8 cellular contexts compared by ENCODE assay signal in the genomic region with DNA sequence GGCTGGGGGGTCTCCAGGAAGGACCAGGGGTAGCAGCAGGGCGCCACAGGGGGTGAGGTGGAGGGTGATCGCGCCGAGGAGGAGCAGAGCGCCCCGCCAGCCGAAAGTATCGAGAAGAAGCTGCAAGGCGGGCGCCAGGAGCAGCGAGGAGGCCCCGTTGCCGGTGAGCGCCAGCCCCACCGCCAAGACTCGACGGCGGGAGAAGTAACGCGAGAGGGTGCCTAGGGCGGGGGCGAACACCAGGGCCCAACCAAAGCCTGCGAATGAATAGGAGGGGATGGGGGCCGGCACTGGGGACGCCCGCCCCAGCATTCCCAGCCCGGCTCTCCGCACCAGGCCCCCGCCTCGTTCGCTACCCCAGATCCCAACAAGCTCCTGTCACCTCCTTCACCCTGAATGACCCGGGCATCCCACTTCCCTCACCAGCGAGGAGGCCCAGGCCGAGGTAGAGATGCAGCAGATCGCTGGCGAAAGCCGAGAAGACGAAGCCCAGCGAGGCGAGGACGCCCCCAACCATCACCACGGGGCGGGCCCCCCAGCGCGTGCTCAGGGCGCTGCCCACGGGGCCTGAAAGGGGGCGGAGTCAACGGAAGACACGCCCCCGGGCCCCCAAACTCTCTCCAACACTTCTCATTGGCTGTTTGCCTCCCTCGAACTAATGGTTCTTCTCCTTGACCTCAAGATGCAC. TPM values are rescaled to one million over a fixed set of nuclear protein-coding genes. Genes with fewer than 3 reads are reported as not detected.
DNase-seq lines count a peak whose midpoint lies in the region; ATAC-seq and TF ChIP-seq lines count a peak whose summit lies in the region.

No MANE protein-coding gene starts in this region.

- no peak for TF ChIP-seq CTCF in glutamatergic neuron (IDR thresholded peaks at IDR 0.05; ENCODE audit: partially characterized antibody, unreplicated experiment)
- no peak for TF ChIP-seq CTCF in gastrocnemius medialis (IDR thresholded peaks at IDR 0.05 in 4 of 5, conservative IDR thresholded peaks at IDR 0.05 in 1 of 5)

- no peak for ATAC-seq in gastrocnemius medialis
- ATAC-seq in HG03439 (IDR thresholded peaks at IDR 0.05; ENCODE audit: unreplicated experiment) = no peak

- H3K27me3 Mint-ChIP-seq in glutamatergic neuron (ENCODE audit: unreplicated experiment) = peaks cover 18% of the 10 kb centered on the region

- H3K36me3 Mint-ChIP-seq in glutamatergic neuron (ENCODE audit: unreplicated experiment) = no peaks in the 10 kb centered on the region

- H3K4me3 Mint-ChIP-seq in glutamatergic neuron (ENCODE audit: unreplicated experiment) = peak overlapping the region; percentile 69

- peak overlapping the region in 3 of 4 donors; percentile 32 to 57 (median 51) for H3K27ac ChIP-seq in gastrocnemius medialis

- no peak for TF ChIP-seq POLR2A in gastrocnemius medialis (IDR thresholded peaks at IDR 0.05)

- in situ Hi-C loops in G401 (cut with HindIII; ENCODE audit: low sequenced_read_pairs) = no loop called here
- in situ Hi-C loops in gastrocnemius medialis (cut with MboI; ENCODE audit: low sequenced_read_pairs in 4 of 4) = loop anchor here in 1 of 4 donors (25.0 kb wide), 1 partner anchor 295 kb away; the partner anchor contains the start of genes ACAP1 and NEURL4

- DNase-seq in G401 (ENCODE audit: low spot score) = peak; percentile 31
- DNase-seq in activated T-cell treated with anti-CD3 and anti-CD28 coated beads for 4 hours = peak; percentile 29
- no peak for DNase-seq in glutamatergic neuron
- no peak for DNase-seq in gastrocnemius medialis
- DNase-seq in HPDE6-E6E7 (ENCODE audit: extremely low spot score) = no peak
- DNase-seq in A172 (ENCODE audit: low spot score) = no peak
- DNase-seq in cerebellar nuclear complex (lab: John Stamatoyannopoulos, UW) = no peak

- intact Hi-C loops in gastrocnemius medialis (cut with DNase I; ENCODE audit: low total_unique reads) = loop anchor here (10.0 kb wide), 1 partner anchor 302 kb away; no protein-coding TSS in a partner anchor

- H3K9me3 Mint-ChIP-seq in glutamatergic neuron (ENCODE audit: unreplicated experiment) = peaks cover 4% of the 10 kb centered on the region

- peak overlapping the region; percentile 45 to 55 (median 53) for H3K4me3 ChIP-seq in gastrocnemius medialis

- H3K9me3 ChIP-seq in gastrocnemius medialis = no peaks in the 10 kb centered on the region

- peaks cover 21 to 30% (median 29%) of the 10 kb centered on the region in 3 donors for H3K27me3 ChIP-seq in gastrocnemius medialis

- H3K4me1 Mint-ChIP-seq in glutamatergic neuron (ENCODE audit: low read depth, unreplicated experiment) = peaks cover 8% of the 10 kb centered on the region

- no peak overlapping the region for H3K27ac Mint-ChIP-seq in glutamatergic neuron (ENCODE audit: unreplicated experiment)

- peaks cover 10 to 12% of the 10 kb centered on the region in 2 donors for H3K4me1 ChIP-seq in gastrocnemius medialis

- H3K36me3 ChIP-seq in gastrocnemius medialis = no peaks in the 10 kb centered on the region

RNA-seq across cellular contexts. Expression of gene SLC16A11, which starts 1.2 kb away (rescaled TPM):
- not detected in 2 replicates for total RNA-seq in G401 (2014; rRNA removed; shearing (Covaris generic))
- total RNA-seq in glutamatergic neuron (ENCODE audit: unreplicated experiment) (0.54 TPM), gastrocnemius medialis (under 1 TPM in 2 of 4 donors, not detected in 2; 0.31 to 0.78 TPM)
- total RNA-seq in A172 (2014; rRNA removed; shearing (Covaris generic)) = not detected in 2 replicates

RNA-seq across cellular contexts. Expression of gene SLC16A13, which starts 6.8 kb away (rescaled TPM):
- 5.3 and 9.8 TPM in 2 replicates for total RNA-seq in G401 (2014; rRNA removed; shearing (Covaris generic))
- total RNA-seq in glutamatergic neuron (ENCODE audit: unreplicated experiment) (2.9 TPM), gastrocnemius medialis (under 1 TPM in 2 of 4 donors, not detected in 2; 0.36 to 0.49 TPM)
- total RNA-seq in A172 (2014; rRNA removed; shearing (Covaris generic)) = 0.74 and 1.9 TPM in 2 replicates

RNA-seq across cellular contexts. Expression of gene BCL6B, which starts 19.8 kb away (rescaled TPM):
- total RNA-seq in G401 (2014; rRNA removed; shearing (Covaris generic)) = not detected in 2 replicates
- total RNA-seq in glutamatergic neuron (ENCODE audit: unreplicated experiment) = not detected
- total RNA-seq in gastrocnemius medialis = 1 to 10 TPM; 1.2 to 3.9 (median 2.1) TPM
- total RNA-seq in A172 (2014; rRNA removed; shearing (Covaris generic)) = 0.07 TPM in 1 of 2 replicates, not detected in the other

RNA-seq across cellular contexts. Expression of gene RNASEK, which starts 30.2 kb away (rescaled TPM):
- total RNA-seq in G401 (2014; rRNA removed; shearing (Covaris generic)) = 189 and 195 TPM in 2 replicates
- total RNA-seq in glutamatergic neuron (ENCODE audit: unreplicated experiment) (179 TPM), gastrocnemius medialis (100 to 1,000 TPM; 181 to 201 (median 190) TPM)
- 220 and 249 TPM in 2 replicates for total RNA-seq in A172 (2014; rRNA removed; shearing (Covaris generic))

RNA-seq across cellular contexts. Expression of gene CLEC10A, which starts 37.4 kb away (rescaled TPM):
- not detected in 2 replicates for total RNA-seq in G401 (2014; rRNA removed; shearing (Covaris generic))
- total RNA-seq in glutamatergic neuron (ENCODE audit: unreplicated experiment) (not detected), gastrocnemius medialis (1 to 10 TPM in 3 of 4 donors, not detected in 1; 1.3 to 2.8 (median 2.3) TPM)
- total RNA-seq in A172 (2014; rRNA removed; shearing (Covaris generic)) = not detected in 2 replicates

Comparison
In these comparisons a context has a peak if more than half of its experiments do, and no peak if none do; other contexts are left out.
1. DNase-seq: peak in G401 (single experiment) and activated T-cell treated with anti-CD3 and anti-CD28 coated beads for 4 hours (single experiment); none in glutamatergic neuron (single experiment), gastrocnemius medialis (0 of 2), HPDE6-E6E7 (single experiment), A172 (single experiment) and cerebellar nuclear complex (0 of 2).